ENCODE assay signal across 8 cellular contexts in the genomic region with DNA sequence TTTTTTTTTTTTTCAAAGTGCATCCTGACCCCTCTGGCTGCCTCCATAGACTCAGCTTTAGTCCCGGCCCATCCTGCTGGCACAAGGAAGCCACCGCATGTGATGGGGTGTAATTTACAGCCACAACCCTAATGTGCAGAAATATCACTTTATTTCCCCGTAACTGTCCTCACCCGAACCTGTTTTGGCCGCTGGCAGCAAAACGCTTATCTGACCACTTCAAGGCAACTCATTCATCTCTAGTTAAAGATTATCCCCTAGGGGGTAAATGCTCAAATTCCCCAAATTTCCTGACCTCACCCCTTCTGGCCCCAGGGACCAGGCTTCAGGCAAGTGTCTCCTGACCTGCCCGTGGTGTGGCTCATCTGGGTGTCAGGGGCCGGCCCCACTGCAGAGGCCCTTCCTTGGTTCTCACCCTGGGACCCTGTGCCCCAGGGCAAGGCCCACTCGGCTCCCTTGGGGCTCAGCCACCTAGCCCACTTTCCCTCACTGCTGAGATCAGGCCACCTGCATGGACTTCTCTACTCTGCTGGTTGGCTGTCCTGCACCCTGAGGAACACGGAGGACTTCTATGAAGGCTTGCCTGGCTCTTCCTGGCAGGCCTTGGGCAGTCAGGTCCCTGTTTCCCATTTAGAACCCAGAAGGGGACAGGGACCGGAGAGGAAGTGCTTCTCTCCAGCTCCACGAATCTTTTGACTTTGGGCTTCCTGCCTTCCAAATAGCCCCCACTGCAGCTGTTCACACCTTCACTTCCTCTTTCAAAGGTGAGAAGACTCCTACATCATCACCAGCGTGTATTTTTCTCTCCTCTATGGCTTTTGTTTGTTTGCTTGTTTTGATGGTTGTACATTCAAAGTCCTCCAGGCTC. TPM values are rescaled to one million over a fixed set of nuclear protein-coding genes. Genes with fewer than 3 reads are reported as not detected.
DNase-seq lines count a peak whose midpoint lies in the region; ATAC-seq, FAIRE-seq and TF ChIP-seq lines count a peak whose summit lies in the region.

No MANE protein-coding gene starts in this region.

- H3K4me1 Mint-ChIP-seq in activated naive CD4-positive, alpha-beta T cell treated with anti-CD3 and anti-CD28 coated beads, Interleukin-2, amount 50 U/mL, for 24 hours, result peaks cover 18% of the 10 kb centered on the region
- H3K4me1 Mint-ChIP-seq in neural crest cell, result peaks cover 24% of the 10 kb centered on the region

- peak overlapping the region; percentile 66 for H3K4me3 ChIP-seq in GM12878

- peaks cover 6% of the 10 kb centered on the region for H3K27me3 Mint-ChIP-seq in activated naive CD4-positive, alpha-beta T cell treated with anti-CD3 and anti-CD28 coated beads, Interleukin-2, amount 50 U/mL, for 24 hours
- H3K27me3 Mint-ChIP-seq in neural crest cell (ENCODE audit: low read depth), result peaks cover 5% of the 10 kb centered on the region

- in situ Hi-C loops in GM12878 (cut with MboI), result loop anchor here (5.0 kb wide), 2 partner anchors 256 to 346 kb away; no protein-coding TSS in a partner anchor
- in situ Hi-C loops in ACHN (cut with HindIII; ENCODE audit: low pct_ligation_motif_present, low pct_unique_long_range_greater_than_20kb, low sequenced_read_pairs), result no loop called here

- H3K36me3 ChIP-seq in GM12878 (ENCODE audit: control insufficient read depth in 2 of 2, insufficient read depth in 2 of 2, low read length in 1 of 2), result no peaks in the 10 kb centered on the region

- peak overlapping the region; percentile 95 for H3K4me2 ChIP-seq in GM12878 (ENCODE audit: control insufficient read depth, insufficient read depth)

- TF ChIP-seq CTCF in GM12878 (IDR thresholded peaks at IDR 0.05 in 2 of 3, conservative IDR thresholded peaks at IDR 0.05 in 1 of 3; ENCODE audit: control insufficient read depth in 2 of 3, extremely low read depth in 1 of 3, insufficient read depth in 1 of 3, low read depth in 3 of 3, low read length in 3 of 3), result no peak
- no peak for TF ChIP-seq CTCF in neural crest cell (conservative IDR thresholded peaks at IDR 0.05)

- SMC1A ChIA-PET in GM12878 (lab: Charles Lee; ENCODE audit: uncharacterized antibody, unreplicated experiment), result interaction anchor here (0.7 to 3.2 kb wide), 32 partner anchors 11 to 519 kb away, joined by 3 to 128 read pairs (median 5); partner anchors contain the start of gene UVRAG

- H3K27me3 ChIP-seq in GM12878 (replicated peaks in 1 of 2; ENCODE audit: control insufficient read depth in 2 of 2, insufficient read depth in 2 of 2, low read length in 1 of 2), result no peaks in the 10 kb centered on the region

- DNase-seq in activated naive CD4-positive, alpha-beta T cell treated with Interleukin-2 at 50 U/mL for 16 hours, result no peak
- DNase-seq in GM12878 (ENCODE audit: low read depth, low spot score) (peak; percentile 53), neural crest cell (ENCODE audit: low read depth, low spot score) (no peak), ACHN (no peak), KG1 (lab: John Stamatoyannopoulos, UW) (no peak)

- intact Hi-C loops in GM12878 (cut with micrococcal nuclease; ENCODE audit: unreplicated experiment), result loop anchor here (1.0 to 2.0 kb wide), 3 partner anchors 256 to 430 kb away; no protein-coding TSS in a partner anchor

- no peak for TF ChIP-seq POLR2A in GM12878 (IDR thresholded peaks at IDR 0.05; ENCODE audit: low read depth, low read length)

- TF ChIP-seq RAD21 in GM12878 (IDR thresholded peaks at IDR 0.05; ENCODE audit: insufficient read depth, low read depth, low read length), result no peak

- H3K79me2 ChIP-seq in GM12878 (ENCODE audit: control insufficient read depth, insufficient read depth, low read length), result no peaks in the 10 kb centered on the region

- peak; percentile 52 for ATAC-seq in HG03159 (IDR thresholded peaks at IDR 0.05; ENCODE audit: unreplicated experiment)
- peak; percentile 72 for ATAC-seq in GM12878
- no peak for ATAC-seq in GM18858 (IDR thresholded peaks at IDR 0.05; ENCODE audit: unreplicated experiment)

- peak; percentile 91 for FAIRE-seq in GM12878 (lab: Jason Lieb, UNC)

- H3K9ac ChIP-seq in GM12878 (ENCODE audit: control insufficient read depth, insufficient read depth, low read length), result peak overlapping the region; percentile 76

- peak overlapping the region; percentile 62 for H3K27ac ChIP-seq in GM12878 (ENCODE audit: control insufficient read depth, insufficient read depth)

- H3K9me3 ChIP-seq in GM12878 (replicated peaks; ENCODE audit: control insufficient read depth, insufficient read depth, low read length), result no peaks in the 10 kb centered on the region

- no TSS peak for BruUV-seq in GM12878 (replicated peaks; lab: Mats Ljungman, UMichigan)

- peak; percentile 48 to 85; a peak in 3 of 4 replicates for TF ChIP-seq EP300 in GM12878 (IDR thresholded peaks at IDR 0.05; ENCODE audit: borderline replicate concordance in 1 of 2, control insufficient read depth in 1 of 2, low read depth in 2 of 2, low read length in 2 of 2)

- no peaks in the 10 kb centered on the region for H4K20me1 ChIP-seq in GM12878 (ENCODE audit: control insufficient read depth, insufficient read depth)

- CTCF ChIA-PET in GM12878 (lab: Yijun Ruan, JAX), result interaction anchor here (0.6 to 3.2 kb wide), 61 partner anchors 9 to 607 kb away, joined by 3 to 139 read pairs (median 4); partner anchors contain the start of gene UVRAG

- peak overlapping the region; percentile 1 for H3K27ac Mint-ChIP-seq in activated naive CD4-positive, alpha-beta T cell treated with anti-CD3 and anti-CD28 coated beads, Interleukin-2, amount 50 U/mL, for 24 hours
- H3K27ac Mint-ChIP-seq in neural crest cell (ENCODE audit: unreplicated experiment), result peak overlapping the region; percentile 60

- H3K9me3 Mint-ChIP-seq in activated naive CD4-positive, alpha-beta T cell treated with anti-CD3 and anti-CD28 coated beads, Interleukin-2, amount 50 U/mL, for 24 hours, result no peaks in the 10 kb centered on the region
- H3K9me3 Mint-ChIP-seq in neural crest cell, result no peaks in the 10 kb centered on the region

- H3K4me1 ChIP-seq in GM12878 (ENCODE audit: control insufficient read depth, insufficient read depth, low read length), result peaks cover 22% of the 10 kb centered on the region

- H2AFZ ChIP-seq in GM12878 (ENCODE audit: control insufficient read depth, low read depth, low read length), result peak overlapping the region; percentile 91

- peak overlapping the region; percentile 84 for H3K4me3 Mint-ChIP-seq in activated naive CD4-positive, alpha-beta T cell treated with anti-CD3 and anti-CD28 coated beads, Interleukin-2, amount 50 U/mL, for 24 hours
- peak overlapping the region; percentile 43 for H3K4me3 Mint-ChIP-seq in neural crest cell

- RAD21 ChIA-PET in GM12878 (lab: Charles Lee; ENCODE audit: unreplicated experiment), result interaction anchor here (0.8 to 2.8 kb wide), 24 partner anchors 12 to 555 kb away, joined by 3 to 75 read pairs (median 5); no protein-coding TSS in a partner anchor

- WGBS in GM12878 (ENCODE audit: insufficient coverage, insufficient replicate concordance, low lambda C conversion rate, missing lambda C conversion rate), result 6% methylated on average over 13 of the region's 13 CpGs

- no peaks in the 10 kb centered on the region for H3K36me3 Mint-ChIP-seq in activated naive CD4-positive, alpha-beta T cell treated with anti-CD3 and anti-CD28 coated beads, Interleukin-2, amount 50 U/mL, for 24 hours
- no peaks in the 10 kb centered on the region for H3K36me3 Mint-ChIP-seq in neural crest cell (ENCODE audit: low read depth)

- POLR2A ChIA-PET in GM12878 (lab: Charles Lee), result interaction anchor here (0.6 to 1.9 kb wide), 5 partner anchors 7 to 282 kb away, joined by 3 to 9 read pairs (median 6); no protein-coding TSS in a partner anchor

TF ChIP-seq in GM12878, 131 proteins besides CTCF, POLR2A, EP300 and RAD21 (continues in another document):
- TF ChIP-seq SREBF2 (IDR thresholded peaks at IDR 0.05; ENCODE audit: low read length) (no peak), RFX5 (IDR thresholded peaks at IDR 0.05; ENCODE audit: low read depth, low read length) (no peak), RELB (IDR thresholded peaks at IDR 0.05; ENCODE audit: low read depth) (peak; percentile 93), EGR1 (IDR thresholded peaks at IDR 0.05; ENCODE audit: borderline replicate concordance in 1 of 2, low read depth in 2 of 2, low read length in 2 of 2) (no peak), NFXL1 (IDR thresholded peaks at IDR 0.05; ENCODE audit: borderline replicate concordance) (no peak), ETV6 (conservative IDR thresholded peaks at IDR 0.05 in 1 of 2, IDR thresholded peaks at IDR 0.05 in 1 of 2; ENCODE audit: borderline replicate concordance in 1 of 2, low read depth in 1 of 2) (no peak)

RNA-seq across cellular contexts. Expression of gene WNT11, which starts 53.3 kb away (rescaled TPM):
- not detected in 2 replicates for total RNA-seq in GM12878 (2013; cell fraction: nucleolus; rRNA removed)
- total RNA-seq in GM12878 (2014; rRNA removed) (not detected in 2 replicates), GM12878 (2014; rRNA removed; fragmentation: Illumina TruSeq; extraction: Trizol) (not detected in 2 replicates), GM12878 (2021) (not detected in 2 replicates), neural crest cell (0.16 and 0.19 TPM in 2 replicates)
- polyA plus RNA-seq in GM12878 (2011; ENCODE audit: low read depth), result 0.17 TPM
- polyA plus RNA-seq in GM12878 (2011; rRNA removed) (0.05 TPM in 1 of 2 replicates, not detected in the other), GM12878 (2014; fragmentation: Illumina TruSeq; extraction: Trizol) (not detected in 2 replicates), GM12878 (2014; fragmentation: Nextera tagmentation; extraction: Ambion mirVana) (not detected), GM12878 (2014; rRNA removed) (0.53 TPM in 1 of 2 replicates, not detected in the other), GM12878 (2016; fragmentation: Nextera tagmentation; extraction: Ambion mirVana) (under 1 TPM in 1 of 2 experiments, not detected in 1; 0.19 TPM)
- 0.03 TPM in 1 of 2 replicates, not detected in the other for polyA plus RNA-seq in GM12878 (2011; cell fraction: cytosol; rRNA removed)
- 0.15 TPM in 1 of 2 replicates, not detected in the other for polyA plus RNA-seq in GM12878 (2011; cell fraction: nucleus; rRNA removed)
- polyA plus RNA-seq in GM12878 (2012), result 0.27 TPM in 1 of 2 replicates, not detected in the other
- polyA minus RNA-seq in GM12878 (2011; rRNA and poly(A)+ RNA removed), result not detected in 2 replicates
- polyA minus RNA-seq in GM12878 (2011; cell fraction: cytosol; rRNA and poly(A)+ RNA removed), result not detected in 2 replicates
- polyA minus RNA-seq in GM12878 (2011; cell fraction: nucleus; rRNA and poly(A)+ RNA removed), result not detected in 2 replicates
